ENCODE assay signal across 23 cellular contexts in genomic region chr11:128783513-128783912, GRCh38.
DNase-seq lines count a peak whose midpoint lies in the region; ATAC-seq, FAIRE-seq and TF ChIP-seq lines count a peak whose summit lies in the region.
"Had no signal": no experiment of that assay in that cellular context is flagged by ENCODE, and none has a peak within 500 bp of the region (broad histone marks: within the 10 kb centered on the region; RNA-seq: fewer than 3 reads in every experiment).

No MANE protein-coding gene starts in this region.

- H3K79me1 ChIP-seq in H1 (ENCODE audit: low read depth, low read length) = no peaks in the 10 kb centered on the region

- H3K4me1 ChIP-seq in H1 (replicated peaks in 1 of 4; ENCODE audit: control insufficient read depth in 3 of 4, insufficient read depth in 4 of 4, low read length in 3 of 4) (peaks cover 2 to 13% (median 11%) of the 10 kb centered on the region in 4 experiments; a peak in 4 of 7 replicates), heart left ventricle (peaks cover 0 to 23% (median 7%) of the 10 kb centered on the region in 12 donors)
- H3K4me1 ChIP-seq: breast epithelium, right lobe of liver had no signal

- no peaks in the 10 kb centered on the region for H3K36me3 ChIP-seq in H1 (ENCODE audit: control insufficient read depth in 2 of 4, insufficient read depth in 4 of 4, low read length in 3 of 4)
- H3K36me3 ChIP-seq in heart left ventricle = peaks cover 0 to 97% (median 53%) of the 10 kb centered on the region in 9 donors
- H3K36me3 ChIP-seq: breast epithelium, right lobe of liver had no signal

- no peaks in the 10 kb centered on the region for H3K9me3 Mint-ChIP-seq in activated T-cell treated with anti-CD3 and anti-CD28 coated beads, Interleukin-2, amount 50 U/mL, for 4 hours
- H3K9me3 Mint-ChIP-seq in activated B cell treated with CpG ODN at 0.5 μM for 24 hours = no peaks in the 10 kb centered on the region
- no peaks in the 10 kb centered on the region for H3K9me3 Mint-ChIP-seq in stimulated activated naive B cell treated with anti-CD40 and anti-IgM and Interleukin-4, amounts not matched to agents 10 μg/mL and 1 μg/mL and 100 μg/mL, for 72 hours

- no peak overlapping the region for H3K9ac ChIP-seq in H1 (replicated peaks in 1 of 4; ENCODE audit: extremely low read depth in 1 of 4, low read depth in 3 of 4, low read length in 3 of 4)

- H3K27ac Mint-ChIP-seq in activated B cell treated with CpG ODN at 0.5 μM for 24 hours = peak overlapping the region; percentile 69
- peak overlapping the region; percentile 63 for H3K27ac Mint-ChIP-seq in stimulated activated naive B cell treated with anti-CD40 and anti-IgM and Interleukin-4, amounts not matched to agents 10 μg/mL and 1 μg/mL and 100 μg/mL, for 72 hours

- H3K4me1 Mint-ChIP-seq in activated T-cell treated with anti-CD3 and anti-CD28 coated beads, Interleukin-2, amount 50 U/mL, for 4 hours (ENCODE audit: low read depth) = peaks cover 40% of the 10 kb centered on the region
- H3K4me1 Mint-ChIP-seq in activated B cell treated with CpG ODN at 0.5 μM for 24 hours = no peaks in the 10 kb centered on the region
- H3K4me1 Mint-ChIP-seq in stimulated activated naive B cell treated with anti-CD40 and anti-IgM and Interleukin-4, amounts not matched to agents 10 μg/mL and 1 μg/mL and 100 μg/mL, for 72 hours = peaks cover 9 to 15% of the 10 kb centered on the region in 2 donors

- WGBS in H1 (ENCODE audit: extremely low coverage in 1 of 2, insufficient coverage in 1 of 2, insufficient read length in 1 of 2, insufficient replicate concordance in 2 of 2, low coverage in 1 of 2, low lambda C conversion rate in 2 of 2, missing lambda C conversion rate in 1 of 2), 2 experiments = 70% methylated on average over 4 of the region's 4 CpGs; no CpG with 5 or more reads in 1 of the 2 experiments
- WGBS in heart left ventricle, 4 donors = 65 to 73% (median 71%) methylated on average over 4 of the region's 4 CpGs

- TF ChIP-seq CTCF in activated B cell treated with CpG ODN at 0.5 μM for 24 hours (IDR thresholded peaks at IDR 0.05) (no peak), H1 (IDR thresholded peaks at IDR 0.05; ENCODE audit: control extremely low read depth in 1 of 3, insufficient read depth in 1 of 3, low read depth in 1 of 3, low read length in 3 of 3) (no peak), heart left ventricle (IDR thresholded peaks at IDR 0.05) (no peak)

- CTCF ChIA-PET in activated B cell treated with CpG ODN at 0.5 μM for 24 hours (lab: Charles Lee) = no interaction called here
- CTCF ChIA-PET in H1 (lab: Charles Lee; ENCODE audit: partially characterized antibody) = interaction anchor here (1.0 to 13.1 kb wide), 6 partner anchors 8 to 46 kb away, joined by 3 to 147 read pairs (median 6); no protein-coding TSS in a partner anchor

- TF ChIP-seq EP300 in H1 (IDR thresholded peaks at IDR 0.05; ENCODE audit: borderline replicate concordance in 1 of 2, low read depth in 2 of 2, low read length in 2 of 2) = no peak

- intact Hi-C loops in activated B cell treated with CpG ODN at 0.5 μM for 24 hours (cut with micrococcal nuclease) (no loop called here), heart left ventricle (cut with DNase I) (no loop called here)

- H2BK5ac ChIP-seq in H1 (ENCODE audit: low read depth, low read length) = no peak overlapping the region

- H4K5ac ChIP-seq in H1 (ENCODE audit: insufficient read length, low read depth, low read length) = no peak overlapping the region

- H3K9me3 ChIP-seq in H1 (ENCODE audit: insufficient read depth in 2 of 2, low read depth in 1 of 2, low read length in 1 of 2) (no peaks in the 10 kb centered on the region), heart left ventricle (no peaks in the 10 kb centered on the region)
- H3K9me3 ChIP-seq: breast epithelium, left ventricle myocardium inferior, mucosa of descending colon, right lobe of liver had no signal

- H4K8ac ChIP-seq in H1 (ENCODE audit: extremely low read depth, insufficient read depth, low read length) = no peak overlapping the region

- H3K4ac ChIP-seq in H1 (replicated peaks; ENCODE audit: insufficient read length, low read depth, low read length) = no peak overlapping the region

- no peak overlapping the region for H2BK15ac ChIP-seq in H1 (ENCODE audit: low read length)

- H3K79me2 ChIP-seq in H1 (ENCODE audit: control insufficient read depth in 1 of 2, insufficient read depth in 2 of 2, low read length in 2 of 2) = no peaks in the 10 kb centered on the region

- no peak for FAIRE-seq in H1 (lab: Jason Lieb, UNC)
- FAIRE-seq: frontal cortex, GM19239, K562, urothelium cell line had no signal

- no peaks in the 10 kb centered on the region for H3K27me3 Mint-ChIP-seq in activated T-cell treated with anti-CD3 and anti-CD28 coated beads, Interleukin-2, amount 50 U/mL, for 4 hours (ENCODE audit: low read depth)
- H3K27me3 Mint-ChIP-seq in activated B cell treated with CpG ODN at 0.5 μM for 24 hours = no peaks in the 10 kb centered on the region
- H3K27me3 Mint-ChIP-seq in stimulated activated naive B cell treated with anti-CD40 and anti-IgM and Interleukin-4, amounts not matched to agents 10 μg/mL and 1 μg/mL and 100 μg/mL, for 72 hours = no peaks in the 10 kb centered on the region

- H4K20me1 ChIP-seq in H1 (replicated peaks in 1 of 2; ENCODE audit: control insufficient read depth in 1 of 2, insufficient read depth in 2 of 2, low read length in 2 of 2) = no peaks in the 10 kb centered on the region

- H3K4me3 Mint-ChIP-seq in activated T-cell treated with anti-CD3 and anti-CD28 coated beads, Interleukin-2, amount 50 U/mL, for 4 hours = peak overlapping the region; percentile 22
- no peak overlapping the region for H3K4me3 Mint-ChIP-seq in activated B cell treated with CpG ODN at 0.5 μM for 24 hours
- no peak overlapping the region for H3K4me3 Mint-ChIP-seq in stimulated activated naive B cell treated with anti-CD40 and anti-IgM and Interleukin-4, amounts not matched to agents 10 μg/mL and 1 μg/mL and 100 μg/mL, for 72 hours

- no peaks in the 10 kb centered on the region; the same call in 1 of the 2 replicates for H3K23me2 ChIP-seq in H1 (ENCODE audit: low read depth, low read length)

- H2BK120ac ChIP-seq in H1 (replicated peaks; ENCODE audit: low read depth, low read length) = no peak overlapping the region

- no peak for TF ChIP-seq RAD21 in H1 (IDR thresholded peaks at IDR 0.05 in 1 of 2, conservative IDR thresholded peaks at IDR 0.05 in 1 of 2; ENCODE audit: low read depth in 2 of 2, low read length in 2 of 2)

- H3K23ac ChIP-seq in H1 (ENCODE audit: insufficient read length) = no peak overlapping the region

- POLR2A ChIA-PET in activated B cell treated with CpG ODN at 0.5 μM for 24 hours (lab: Charles Lee) = no interaction called here
- POLR2A ChIA-PET in H1 (lab: Charles Lee; ENCODE audit: partially characterized antibody) = no interaction called here

- no peak for TF ChIP-seq POLR2A in H1 (IDR thresholded peaks at IDR 0.05; ENCODE audit: control extremely low read depth in 1 of 2, low read depth in 2 of 2, low read length in 2 of 2)
- no peak for TF ChIP-seq POLR2A in heart left ventricle (IDR thresholded peaks at IDR 0.05)

- H3K18ac ChIP-seq in H1 (ENCODE audit: extremely low read depth, low read length) = peak overlapping the region; percentile 73; the same call in 1 of the 2 replicates

- peak overlapping the region; percentile 54; the same call in 1 of the 2 replicates for H2BK12ac ChIP-seq in H1 (ENCODE audit: low read depth, low read length)

- DNase-seq in activated T-cell treated with anti-CD3 and anti-CD28 coated beads, Interleukin-2, amount 50 U/mL, for 4 hours = no peak
- DNase-seq in activated T-cell treated with anti-CD3 and anti-CD28 coated beads for 4 hours (no peak), activated B cell treated with CpG ODN at 0.5 μM for 24 hours (no peak), H1 (ENCODE audit: low read depth in 1 of 2, low spot score in 2 of 2) (no peak), iPS-NIHi11 (ENCODE audit: low spot score) (no peak), heart left ventricle (no peak), nucleus accumbens (lab: John Stamatoyannopoulos, UW) (no peak)
- DNase-seq in stimulated activated naive B cell treated with anti-CD40 and anti-IgM and Interleukin-4, amounts not matched to agents 10 μg/mL and 1 μg/mL and 100 μg/mL, for 72 hours = no peak
- DNase-seq: COR-L47, EL, HCEC 1CT, left ventricle myocardium inferior, mucosa of descending colon, NCI-H524, right lobe of liver, Right ventricle myocardium superior had no signal

- H3K4me2 ChIP-seq in H1 (ENCODE audit: insufficient read depth in 1 of 2, low read depth in 2 of 2, low read length in 2 of 2) = peak overlapping the region in 1 of 2 experiments; percentile 60; a peak in 2 of 4 replicates

- peak in 1 of 2 donors; percentile 25 for ATAC-seq in activated T-cell treated with anti-CD3 and anti-CD28 coated beads, Interleukin-2, amount 50 U/mL, for 4 hours
- ATAC-seq in activated B cell treated with CpG ODN at 0.5 μM for 24 hours (ENCODE audit: low read depth) (no peak), heart left ventricle (no peak)
- no peak for ATAC-seq in stimulated activated naive B cell treated with anti-CD40 and anti-IgM and Interleukin-4, amounts not matched to agents 10 μg/mL and 1 μg/mL and 100 μg/mL, for 72 hours (replicated peaks)
- ATAC-seq: K562, mucosa of descending colon, right lobe of liver had no signal

- peak overlapping the region; percentile 55 for H2BK20ac ChIP-seq in H1 (ENCODE audit: low read length)

- H4K91ac ChIP-seq in H1 (replicated peaks; ENCODE audit: insufficient read length, low read length) = no peak overlapping the region

- no peak overlapping the region for H3K27ac ChIP-seq in H1 (ENCODE audit: low read depth, low read length)
- H3K27ac ChIP-seq in heart left ventricle = peak overlapping the region in 1 of 12 donors; percentile 30
- H3K27ac ChIP-seq: breast epithelium, HL-60, left ventricle myocardium inferior, right lobe of liver, VCaP had no signal

- H3K56ac ChIP-seq in H1 (replicated peaks; ENCODE audit: insufficient read length, low read depth, low read length) = no peak overlapping the region

- H3K14ac ChIP-seq in H1 (ENCODE audit: insufficient read length) = no peak overlapping the region

- H3K27me3 ChIP-seq in H1 (replicated peaks in 1 of 4; ENCODE audit: control insufficient read depth in 3 of 4, extremely low read depth in 1 of 4, insufficient read depth in 3 of 4, low read length in 3 of 4) = no peaks in the 10 kb centered on the region
- H3K27me3 ChIP-seq in heart left ventricle = no peaks in the 10 kb centered on the region
- H3K27me3 ChIP-seq: breast epithelium, right lobe of liver had no signal

- no peak overlapping the region; the same call in 1 of the 2 replicates for H2AK5ac ChIP-seq in H1 (ENCODE audit: low read depth, low read length)

- 0 out of 2 replicates have a peak overlapping the region, but pooled peaks have one; percentile 12 for H2AFZ ChIP-seq in H1 (ENCODE audit: low read length)

- H3K36me3 Mint-ChIP-seq in activated T-cell treated with anti-CD3 and anti-CD28 coated beads, Interleukin-2, amount 50 U/mL, for 4 hours (ENCODE audit: insufficient read depth) = peaks cover 37% of the 10 kb centered on the region
- peaks cover 85% of the 10 kb centered on the region for H3K36me3 Mint-ChIP-seq in activated B cell treated with CpG ODN at 0.5 μM for 24 hours (ENCODE audit: low read depth)
- peaks cover 41 to 58% of the 10 kb centered on the region in 2 donors for H3K36me3 Mint-ChIP-seq in stimulated activated naive B cell treated with anti-CD40 and anti-IgM and Interleukin-4, amounts not matched to agents 10 μg/mL and 1 μg/mL and 100 μg/mL, for 72 hours

- H3K4me3 ChIP-seq in H1 (ENCODE audit: extremely low read depth in 1 of 4, insufficient read depth in 2 of 4, low read depth in 3 of 4, low read length in 4 of 4) (no peak overlapping the region; a peak in 1 of 8 replicates), heart left ventricle (no peak overlapping the region)
- H3K4me3 ChIP-seq: breast epithelium, K562, left ventricle myocardium inferior, mucosa of descending colon, right lobe of liver had no signal
